Comparison of ENCODE assay signal across 29 cellular contexts in the genomic region with DNA sequence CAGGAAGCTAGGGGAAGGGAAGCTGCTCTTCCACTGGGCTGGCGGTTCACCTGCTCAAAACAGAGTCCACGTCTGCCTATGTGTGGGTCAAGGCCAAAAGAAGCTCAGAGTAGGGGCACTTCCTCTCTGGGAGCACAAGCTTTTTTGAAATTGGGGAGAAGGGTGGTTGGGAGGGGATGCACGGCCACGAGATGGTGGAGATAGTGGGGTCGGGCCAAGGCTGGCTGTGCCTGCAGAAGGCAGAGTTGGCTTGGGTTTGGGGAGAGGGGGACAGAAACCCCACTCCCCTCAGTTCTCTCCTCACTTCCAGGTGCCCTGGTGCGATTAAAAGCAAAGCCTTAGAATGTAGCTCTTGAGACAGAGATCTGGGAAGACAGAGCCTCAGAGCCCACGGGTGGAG. TPM values are rescaled to one million over a fixed set of nuclear protein-coding genes. Genes with fewer than 3 reads are reported as not detected.
"Had no signal": no experiment of that assay in that cellular context is flagged by ENCODE, and none has a peak within 500 bp of the region (broad histone marks: within the 10 kb centered on the region; RNA-seq: fewer than 3 reads in every experiment).

No MANE protein-coding gene starts in this region.

- H3K4me3 ChIP-seq: esophagus muscularis mucosa, gastrocnemius medialis, heart left ventricle had no signal

- DNase-seq: activated B cell treated with CpG ODN at 0.5 μM for 24 hours; activated CD4-positive, alpha-beta T cell treated with anti-CD3 and anti-CD28 coated beads for 48 hours; activated CD4-positive, alpha-beta T cell treated with anti-CD3 and anti-CD28 coated beads, Interleukin-2, amount 50 U/mL, for 1 hour; activated CD4-positive, alpha-beta T cell treated with anti-CD3 and anti-CD28 coated beads, Interleukin-2, amount 50 U/mL, for 48 hours; activated CD8-positive, alpha-beta memory T cell treated with anti-CD3 and anti-CD28 coated beads for 24 hours; activated CD8-positive, alpha-beta T cell treated with anti-CD3 and anti-CD28 coated beads for 36 hours; activated effector memory CD4-positive, alpha-beta T cell treated with Interleukin-2 at 50 U/mL for 16 hours; activated gamma-delta T cell treated with Interleukin-2 at 50 U/mL for 16 hours; activated naive CD4-positive, alpha-beta T cell treated with anti-CD3 and anti-CD28 coated beads, Interleukin-2, amount 50 U/mL, for 16 hours; activated naive CD4-positive, alpha-beta T cell treated with Interleukin-2 at 50 U/mL for 16 hours; activated T-cell treated with anti-CD3 and anti-CD28 coated beads, Interleukin-2, amount 50 U/mL, for 4 hours; amniotic stem cell; brain microvascular endothelial cell; cortex of kidney; dermis blood vessel endothelial cell; effector CD4-positive, alpha-beta T cell; effector memory CD8-positive, alpha-beta T cell; erythroblast; foreskin keratinocyte; gastrocnemius medialis; glutamatergic neuron; heart left ventricle; T-helper 17 cell; T1000; WERI-Rb-1 had no signal

- H3K9me3 ChIP-seq: esophagus muscularis mucosa, gastrocnemius medialis, heart left ventricle had no signal

- H3K4me1 ChIP-seq: foreskin keratinocyte had no signal

- ATAC-seq: activated CD4-positive, CD25-positive, alpha-beta regulatory T cell treated with anti-CD3 and anti-CD28 coated beads, Interleukin-2, amount 50 U/mL, for 24 hours; activated CD8-positive, alpha-beta T cell treated with anti-CD3 and anti-CD28 coated beads for 36 hours; activated T-cell treated with anti-CD3 and anti-CD28 coated beads, Interleukin-2, amount 50 U/mL, for 4 hours; activated T-helper 17 cell treated with anti-CD3 and anti-CD28 coated beads, Interleukin-2, amount 50 U/mL, for 72 hours; effector memory CD8-positive, alpha-beta T cell; foreskin keratinocyte; gastrocnemius medialis; heart left ventricle; T-helper 17 cell had no signal

- H3K36me3 ChIP-seq: brain microvascular endothelial cell, esophagus muscularis mucosa, gastrocnemius medialis, heart left ventricle, WERI-Rb-1 had no signal

- H3K27ac ChIP-seq: brain microvascular endothelial cell, esophagus muscularis mucosa, foreskin keratinocyte, gastrocnemius medialis, heart left ventricle, WERI-Rb-1 had no signal

RNA-seq across cellular contexts. Expression of a gene that starts 1.8 kb away (rescaled TPM):
- total RNA-seq: activated B cell treated with CpG ODN at 0.5 μM for 24 hours; activated CD8-positive, alpha-beta T cell treated with anti-CD3 and anti-CD28 coated beads for 36 hours; chondrocyte; dermis blood vessel endothelial cell; T-helper 17 cell had no signal
